8 cellular contexts compared by ENCODE assay signal in genomic region chr17:35243459-35244204, GRCh38. TPM values are rescaled to one million over a fixed set of nuclear protein-coding genes. Genes with fewer than 3 reads are reported as not detected.
A peak's percentile ranks its signal among the peaks of the same experiment; 100 is the strongest.
DNase-seq lines count a peak whose midpoint lies in the region; ATAC-seq and TF ChIP-seq lines count a peak whose summit lies in the region.

No MANE protein-coding gene starts in this region.

- DNase-seq in GM04504 (ENCODE audit: low read depth) (peak; percentile 72), lower lobe of right lung (peak; percentile 65), SIG-M5 (lab: John Stamatoyannopoulos, UW) (no peak)
- peak; percentile 48 to 50 for DNase-seq in activated CD4-positive, alpha-beta T cell treated with anti-CD3 and anti-CD28 coated beads, Interleukin-2, amount 50 U/mL, for 4 hours
- DNase-seq in stimulated activated CD8-positive, alpha-beta memory T cell treated with anti-CD3 and anti-CD28 coated beads, Interleukin-15, amount 100 ng/mL, for 48 hours (ENCODE audit: low read depth in 2 of 2) = peak; percentile 50 to 57

- H3K9me3 ChIP-seq in KOPT-K1 (ENCODE audit: insufficient read depth, low read length, poor library complexity, severe bottlenecking) = no peaks in the 10 kb centered on the region
- no peaks in the 10 kb centered on the region for H3K9me3 ChIP-seq in ectodermal cell (ENCODE audit: control insufficient read depth, low read length)
- no peaks in the 10 kb centered on the region for H3K9me3 ChIP-seq in lower lobe of right lung

- intact Hi-C loops in lower lobe of right lung (cut with DNase I) = no loop called here

- H3K36me3 ChIP-seq in KOPT-K1 (ENCODE audit: insufficient read depth, low read length) = peaks cover 22% of the 10 kb centered on the region
- no peaks in the 10 kb centered on the region for H3K36me3 ChIP-seq in ectodermal cell (ENCODE audit: control insufficient read depth, insufficient read depth, low read length)
- peaks cover 13% of the 10 kb centered on the region for H3K36me3 ChIP-seq in lower lobe of right lung

- H3K27me3 ChIP-seq in ectodermal cell (ENCODE audit: control insufficient read depth, insufficient read depth, low read length, poor library complexity, severe bottlenecking) (peaks cover 6% of the 10 kb centered on the region), lower lobe of right lung (ENCODE audit: low read depth) (no peaks in the 10 kb centered on the region)

- ATAC-seq in lower lobe of right lung = peak; percentile 54 to 59
- ATAC-seq in HG02610 (IDR thresholded peaks at IDR 0.05; ENCODE audit: unreplicated experiment) = no peak

- 8 to 11% methylated on average over 16 to 17 of the region's 17 CpGs for WGBS in ectodermal cell, 2 experiments

- peak overlapping the region; percentile 68 for H3K4me3 ChIP-seq in ectodermal cell (ENCODE audit: insufficient read depth, low read depth, low read length)
- H3K4me3 ChIP-seq in lower lobe of right lung = peak overlapping the region; percentile 90

- H3K4me1 ChIP-seq in ectodermal cell (ENCODE audit: control insufficient read depth, insufficient read depth, low read length) (peaks cover 11% of the 10 kb centered on the region), lower lobe of right lung (peaks cover 49% of the 10 kb centered on the region)

- TF ChIP-seq CTCF in lower lobe of right lung (IDR thresholded peaks at IDR 0.05) = no peak

- peak overlapping the region; percentile 96 for H3K27ac ChIP-seq in KOPT-K1 (ENCODE audit: low read depth, low read length, poor library complexity, severe bottlenecking)
- H3K27ac ChIP-seq in ectodermal cell (ENCODE audit: insufficient read depth, low read depth, low read length, poor library complexity, severe bottlenecking) = no peak overlapping the region
- peak overlapping the region; percentile 98 for H3K27ac ChIP-seq in lower lobe of right lung

RNA-seq across cellular contexts. Expression of gene SLFN5, which starts 0.8 kb away (rescaled TPM):
- polyA plus RNA-seq in ectodermal cell (2013, experiment 1 of 4) = 7.8 TPM
- 9.5 TPM for polyA plus RNA-seq in ectodermal cell (2013, experiment 2 of 4)
- 4.9 TPM for polyA plus RNA-seq in ectodermal cell (2013, experiment 3 of 4)
- polyA plus RNA-seq in ectodermal cell (2013, experiment 4 of 4) = 5.8 TPM
- total RNA-seq in lower lobe of right lung = 47.6 TPM

RNA-seq across cellular contexts. Expression of gene SLC35G3, which starts 49.4 kb away (rescaled TPM):
- polyA plus RNA-seq in ectodermal cell (2013, experiment 1 of 4) = not detected
- not detected for polyA plus RNA-seq in ectodermal cell (2013, experiment 2 of 4)
- not detected for polyA plus RNA-seq in ectodermal cell (2013, experiment 3 of 4)
- not detected for polyA plus RNA-seq in ectodermal cell (2013, experiment 4 of 4)
- not detected for total RNA-seq in lower lobe of right lung
